ENCODE assay signal across 19 cellular contexts in the genomic region with DNA sequence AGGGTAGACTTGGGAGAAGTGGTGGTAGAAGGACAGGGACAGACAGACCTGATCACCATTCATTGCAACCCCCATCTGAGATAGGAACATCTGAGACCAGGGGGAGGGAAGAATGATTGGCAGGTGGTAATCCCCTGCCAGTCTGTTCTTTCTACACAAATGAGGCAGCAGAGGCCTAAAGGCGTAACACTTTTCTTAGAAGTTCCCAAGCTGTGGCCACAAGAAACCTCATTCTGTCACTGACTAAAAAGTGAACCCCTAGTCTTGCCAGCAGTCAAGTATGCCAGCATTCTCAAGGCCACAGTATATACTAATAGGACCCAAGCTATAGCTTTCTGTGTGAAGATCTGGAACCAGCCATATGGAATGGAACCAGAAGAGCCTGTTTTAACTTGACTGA.
DNase-seq lines count a peak whose midpoint lies in the region; ATAC-seq, FAIRE-seq and TF ChIP-seq lines count a peak whose summit lies in the region.
"Had no signal": no experiment of that assay in that cellular context is flagged by ENCODE, and none has a peak within 500 bp of the region (broad histone marks: within the 10 kb centered on the region; RNA-seq: fewer than 3 reads in every experiment).

No MANE protein-coding gene starts in this region.

- H3K9me3 ChIP-seq in GM12878 (replicated peaks; ENCODE audit: control insufficient read depth, insufficient read depth, low read length): no peaks in the 10 kb centered on the region

- no TSS peak for BruUV-seq in GM12878 (replicated peaks; lab: Mats Ljungman, UMichigan)

- TF ChIP-seq CTCF in GM12878 (IDR thresholded peaks at IDR 0.05 in 2 of 3, conservative IDR thresholded peaks at IDR 0.05 in 1 of 3; ENCODE audit: control insufficient read depth in 2 of 3, extremely low read depth in 1 of 3, insufficient read depth in 1 of 3, low read depth in 3 of 3, low read length in 3 of 3): no peak

- FAIRE-seq in GM12878 (lab: Jason Lieb, UNC): no peak
- FAIRE-seq: D721Med, G401.6, K562 had no signal

- TF ChIP-seq POLR2A in GM12878 (IDR thresholded peaks at IDR 0.05; ENCODE audit: low read depth, low read length): no peak

- no peak for TF ChIP-seq RAD21 in GM12878 (IDR thresholded peaks at IDR 0.05; ENCODE audit: insufficient read depth, low read depth, low read length)

- no peaks in the 10 kb centered on the region for H3K4me1 ChIP-seq in GM12878 (ENCODE audit: control insufficient read depth, insufficient read depth, low read length)

- RAD21 ChIA-PET in GM12878 (lab: Charles Lee; ENCODE audit: unreplicated experiment): no interaction called here

- no peaks in the 10 kb centered on the region for H3K27me3 ChIP-seq in GM12878 (replicated peaks in 1 of 2; ENCODE audit: control insufficient read depth in 2 of 2, insufficient read depth in 2 of 2, low read length in 1 of 2)

- H3K27ac ChIP-seq in GM12878 (ENCODE audit: control insufficient read depth, insufficient read depth) (no peak overlapping the region), substantia nigra (ENCODE audit: low read depth, low read length, poor library complexity, severe bottlenecking) (no peak overlapping the region)
- H3K27ac ChIP-seq: 22Rv1 had no signal

- in situ Hi-C loops in GM12878 (cut with MboI): no loop called here

- intact Hi-C loops in GM12878 (cut with micrococcal nuclease; ENCODE audit: unreplicated experiment): no loop called here

- CTCF ChIA-PET in GM12878 (lab: Yijun Ruan, JAX): no interaction called here

- H3K4me2 ChIP-seq in GM12878 (ENCODE audit: control insufficient read depth, insufficient read depth): no peak overlapping the region
- H3K4me2 ChIP-seq: GM23338 had no signal

- H3K79me2 ChIP-seq in GM12878 (ENCODE audit: control insufficient read depth, insufficient read depth, low read length): no peaks in the 10 kb centered on the region

- TF ChIP-seq EP300 in GM12878 (IDR thresholded peaks at IDR 0.05; ENCODE audit: borderline replicate concordance in 1 of 2, control insufficient read depth in 1 of 2, low read depth in 2 of 2, low read length in 2 of 2): no peak

- peak; percentile 42 for ATAC-seq in GM18870 (IDR thresholded peaks at IDR 0.05; ENCODE audit: unreplicated experiment)
- peak; percentile 61 for ATAC-seq in GM12878
- ATAC-seq in HG03521 (IDR thresholded peaks at IDR 0.05; ENCODE audit: unreplicated experiment): no peak
- ATAC-seq: CD8-positive, alpha-beta T cell; GM23338; K562 had no signal

- no peaks in the 10 kb centered on the region for H4K20me1 ChIP-seq in GM12878 (ENCODE audit: control insufficient read depth, insufficient read depth)

- 8% methylated on average over 1 of the region's 1 CpG for WGBS in GM12878 (ENCODE audit: insufficient coverage, insufficient replicate concordance, low lambda C conversion rate, missing lambda C conversion rate)

- H3K4me3 ChIP-seq in GM12878: no peak overlapping the region
- H3K4me3 ChIP-seq: GM23338, K562 had no signal

- SMC1A ChIA-PET in GM12878 (lab: Charles Lee; ENCODE audit: uncharacterized antibody, unreplicated experiment): no interaction called here

- POLR2A ChIA-PET in GM12878 (lab: Charles Lee): no interaction called here

- H3K36me3 ChIP-seq in GM12878 (ENCODE audit: control insufficient read depth in 2 of 2, insufficient read depth in 2 of 2, low read length in 1 of 2): no peaks in the 10 kb centered on the region

- no peak overlapping the region for H2AFZ ChIP-seq in GM12878 (ENCODE audit: control insufficient read depth, low read depth, low read length)
- H2AFZ ChIP-seq: GM23338 had no signal

- peak; percentile 37 for DNase-seq in NCI-H82 (lab: John Stamatoyannopoulos, UW)
- no peak for DNase-seq in NCI-H82 treated with DMSO at 0.1 percent for 48 hours (lab: John Stamatoyannopoulos, UW; ENCODE audit: unreplicated experiment)
- DNase-seq in GM12878 (ENCODE audit: low read depth, low spot score): no peak
- DNase-seq in KG1 (lab: John Stamatoyannopoulos, UW): no peak
- no peak for DNase-seq in substantia nigra (lab: John Stamatoyannopoulos, UW)
- DNase-seq: CD8-positive, alpha-beta T cell; COR-L47; DMS153; DMS79 treated with DMSO at 0.1 percent for 48 hours; EL; H9; Kasumi-1 had no signal

- H3K9ac ChIP-seq in GM12878 (ENCODE audit: control insufficient read depth, insufficient read depth, low read length): no peak overlapping the region

TF ChIP-seq in GM12878, 131 proteins besides CTCF, POLR2A, EP300 and RAD21:
- TF ChIP-seq ZNF622 (IDR thresholded peaks at IDR 0.05): no peak
- TF ChIP-seq, protein P1, sequence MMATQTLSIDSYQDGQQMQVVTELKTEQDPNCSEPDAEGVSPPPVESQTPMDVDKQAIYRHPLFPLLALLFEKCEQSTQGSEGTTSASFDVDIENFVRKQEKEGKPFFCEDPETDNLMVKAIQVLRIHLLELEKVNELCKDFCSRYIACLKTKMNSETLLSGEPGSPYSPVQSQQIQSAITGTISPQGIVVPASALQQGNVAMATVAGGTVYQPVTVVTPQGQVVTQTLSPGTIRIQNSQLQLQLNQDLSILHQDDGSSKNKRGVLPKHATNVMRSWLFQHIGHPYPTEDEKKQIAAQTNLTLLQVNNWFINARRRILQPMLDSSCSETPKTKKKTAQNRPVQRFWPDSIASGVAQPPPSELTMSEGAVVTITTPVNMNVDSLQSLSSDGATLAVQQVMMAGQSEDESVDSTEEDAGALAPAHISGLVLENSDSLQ (IDR thresholded peaks at IDR 0.05): peak; percentile 34
- TF ChIP-seq, protein P2, sequence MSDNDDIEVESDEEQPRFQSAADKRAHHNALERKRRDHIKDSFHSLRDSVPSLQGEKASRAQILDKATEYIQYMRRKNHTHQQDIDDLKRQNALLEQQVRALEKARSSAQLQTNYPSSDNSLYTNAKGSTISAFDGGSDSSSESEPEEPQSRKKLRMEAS (IDR thresholded peaks at IDR 0.05; ENCODE audit: low read depth, low read length): no peak
- 0 out of 2 replicates have a peak, but pooled peaks have one; percentile 12 for TF ChIP-seq RUNX3 (IDR thresholded peaks at IDR 0.05; ENCODE audit: low read length)
- TF ChIP-seq, protein P3, sequence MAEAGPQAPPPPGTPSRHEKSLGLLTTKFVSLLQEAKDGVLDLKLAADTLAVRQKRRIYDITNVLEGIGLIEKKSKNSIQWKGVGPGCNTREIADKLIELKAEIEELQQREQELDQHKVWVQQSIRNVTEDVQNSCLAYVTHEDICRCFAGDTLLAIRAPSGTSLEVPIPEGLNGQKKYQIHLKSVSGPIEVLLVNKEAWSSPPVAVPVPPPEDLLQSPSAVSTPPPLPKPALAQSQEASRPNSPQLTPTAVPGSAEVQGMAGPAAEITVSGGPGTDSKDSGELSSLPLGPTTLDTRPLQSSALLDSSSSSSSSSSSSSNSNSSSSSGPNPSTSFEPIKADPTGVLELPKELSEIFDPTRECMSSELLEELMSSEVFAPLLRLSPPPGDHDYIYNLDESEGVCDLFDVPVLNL (IDR thresholded peaks at IDR 0.05; ENCODE audit: low read depth, low read length): no peak
